Comparison of ENCODE assay signal across 26 cellular contexts in genomic region chr6:19214231-19214630, GRCh38.
DNase-seq lines count a peak whose midpoint lies in the region; ATAC-seq and TF ChIP-seq lines count a peak whose summit lies in the region.
"Had no signal": no experiment of that assay in that cellular context is flagged by ENCODE, and none has a peak within 500 bp of the region (broad histone marks: within the 10 kb centered on the region; RNA-seq: fewer than 3 reads in every experiment).

No MANE protein-coding gene starts in this region.

- H3K4me3 Mint-ChIP-seq in endodermal cell, result no peak overlapping the region
- H3K4me3 Mint-ChIP-seq: CD14-positive monocyte; CD4-positive, alpha-beta memory T cell; CD4-positive, CD25-positive, alpha-beta regulatory T cell; CD8-positive, alpha-beta memory T cell had no signal

- H3K79me1 ChIP-seq in mesendoderm (ENCODE audit: low read length), result no peaks in the 10 kb centered on the region

- DNase-seq in ELF-1 (ENCODE audit: low read depth, low spot score) (peak; percentile 80), endodermal cell (peak; percentile 45), mesendoderm (peak; percentile 78), Ammon's horn (ENCODE audit: low spot score) (no peak), activated T-cell treated with anti-CD3 and anti-CD28 coated beads for 4 hours (no peak)
- no peak for DNase-seq in activated effector memory CD4-positive, alpha-beta T cell treated with anti-CD3 and anti-CD28 coated beads, Interleukin-2, amount 50 U/mL, for 16 hours
- DNase-seq: AML-193; BE2C; C1 segment of cervical spinal cord; CD4-positive, alpha-beta memory T cell; CD4-positive, CD25-positive, alpha-beta regulatory T cell; CD8-positive, alpha-beta memory T cell; COR-L47; DMS 273 treated with DMSO at 0.1 percent for 48 hours; DMS153; DMS53; DMS79; DND-41; EL; GF-D8 had no signal

- no peaks in the 10 kb centered on the region for H3K36me3 Mint-ChIP-seq in endodermal cell (ENCODE audit: low read depth)
- H3K36me3 Mint-ChIP-seq: CD14-positive monocyte; CD4-positive, alpha-beta memory T cell; CD4-positive, CD25-positive, alpha-beta regulatory T cell; CD8-positive, alpha-beta memory T cell had no signal

- H3K56ac ChIP-seq in mesendoderm (ENCODE audit: low read length), result no peak overlapping the region

- H3K27ac Mint-ChIP-seq in endodermal cell, result no peak overlapping the region
- H3K27ac Mint-ChIP-seq: CD14-positive monocyte; CD4-positive, alpha-beta memory T cell; CD4-positive, CD25-positive, alpha-beta regulatory T cell; CD8-positive, alpha-beta memory T cell had no signal

- no peak overlapping the region for H4K8ac ChIP-seq in mesendoderm (ENCODE audit: low read depth, low read length)

- H3K9me3 ChIP-seq in HUES6 (ENCODE audit: control insufficient read depth, insufficient read depth, low read depth, low read length) (peaks cover 2% of the 10 kb centered on the region; the same call in 1 of the 2 replicates), endodermal cell (ENCODE audit: control insufficient read depth, low read length) (peaks cover 27% of the 10 kb centered on the region)
- H3K9me3 ChIP-seq: A549, BE2C had no signal

- H3K9ac ChIP-seq in HUES6 (ENCODE audit: low read length) (peak overlapping the region; percentile 46), endodermal cell (ENCODE audit: extremely low read depth, low read length, poor library complexity, severe bottlenecking) (no peak overlapping the region), mesendoderm (ENCODE audit: low read length) (no peak overlapping the region)
- H3K9ac ChIP-seq: BLaER1 had no signal

- H3K36me3 ChIP-seq in HUES6 (ENCODE audit: control insufficient read depth, insufficient read depth, low read length), result no peaks in the 10 kb centered on the region
- no peaks in the 10 kb centered on the region for H3K36me3 ChIP-seq in endodermal cell (ENCODE audit: control insufficient read depth, insufficient read depth, low read length)
- no peaks in the 10 kb centered on the region for H3K36me3 ChIP-seq in mesendoderm (ENCODE audit: control insufficient read depth, insufficient read depth, low read length)
- H3K36me3 ChIP-seq: BE2C, BLaER1 had no signal

- no peaks in the 10 kb centered on the region for H3K27me3 Mint-ChIP-seq in endodermal cell (ENCODE audit: insufficient read depth)
- H3K27me3 Mint-ChIP-seq: CD4-positive, alpha-beta memory T cell; CD4-positive, CD25-positive, alpha-beta regulatory T cell had no signal

- peak overlapping the region; percentile 83; the same call in 1 of the 2 replicates for H3K27ac ChIP-seq in HUES6 (ENCODE audit: low read depth, low read length)
- H3K27ac ChIP-seq in endodermal cell (ENCODE audit: low read depth, low read length), result no peak overlapping the region
- H3K27ac ChIP-seq in mesendoderm (ENCODE audit: low read depth, low read length), result no peak overlapping the region
- H3K27ac ChIP-seq: 22Rv1, A549, BLaER1 had no signal

- H3K4me2 ChIP-seq in mesendoderm (ENCODE audit: low read length), result no peak overlapping the region
- H3K4me2 ChIP-seq: A549, BLaER1 had no signal

- no peak for TF ChIP-seq CTCF in endodermal cell (conservative IDR thresholded peaks at IDR 0.05)

- no peak overlapping the region for H3K4ac ChIP-seq in mesendoderm (ENCODE audit: low read depth, low read length)

- WGBS in endodermal cell (ENCODE audit: insufficient coverage in 1 of 2, insufficient read length in 1 of 2), 2 experiments, result 91 to 92% methylated on average over 2 of the region's 2 CpGs
- no CpG with 5 or more reads among the region's 2 CpGs for WGBS in mesendoderm (ENCODE audit: extremely low coverage, insufficient coverage, low lambda C conversion rate)

- H3K18ac ChIP-seq in mesendoderm (ENCODE audit: low read length), result no peak overlapping the region

- no peak overlapping the region for H2BK15ac ChIP-seq in mesendoderm (replicated peaks; ENCODE audit: low read depth)

- H3K27me3 ChIP-seq in HUES6 (ENCODE audit: control insufficient read depth, insufficient read depth, low read length) (no peaks in the 10 kb centered on the region), endodermal cell (ENCODE audit: control insufficient read depth, insufficient read depth, low read length, poor library complexity, severe bottlenecking) (no peaks in the 10 kb centered on the region), mesendoderm (ENCODE audit: insufficient read depth, low read length, poor library complexity) (no peaks in the 10 kb centered on the region)
- H3K27me3 ChIP-seq: BE2C, BLaER1 had no signal

- H3K4me3 ChIP-seq in HUES6 (ENCODE audit: low read depth, low read length) (no peak overlapping the region; the same call in 1 of the 2 replicates), endodermal cell (ENCODE audit: low read length) (no peak overlapping the region), mesendoderm (ENCODE audit: low read length) (no peak overlapping the region)
- H3K4me3 ChIP-seq: A549, BLaER1 had no signal

- H2BK5ac ChIP-seq in mesendoderm (ENCODE audit: low read length), result no peak overlapping the region

- H3K4me1 Mint-ChIP-seq in endodermal cell, result no peaks in the 10 kb centered on the region
- H3K4me1 Mint-ChIP-seq: CD14-positive monocyte; CD4-positive, alpha-beta memory T cell; CD4-positive, CD25-positive, alpha-beta regulatory T cell; CD8-positive, alpha-beta memory T cell had no signal

- no peak overlapping the region for H3K23ac ChIP-seq in mesendoderm (ENCODE audit: low read length)

- H4K5ac ChIP-seq in mesendoderm (ENCODE audit: low read length), result no peak overlapping the region

- peaks cover 7% of the 10 kb centered on the region; the same call in 1 of the 2 replicates for H3K4me1 ChIP-seq in HUES6 (ENCODE audit: control insufficient read depth, insufficient read depth, low read length)
- H3K4me1 ChIP-seq in endodermal cell (ENCODE audit: control insufficient read depth, insufficient read depth, low read length), result no peaks in the 10 kb centered on the region
- no peaks in the 10 kb centered on the region for H3K4me1 ChIP-seq in mesendoderm (ENCODE audit: control insufficient read depth, low read depth, low read length)
- H3K4me1 ChIP-seq: A549, BE2C had no signal

- no peaks in the 10 kb centered on the region for H3K79me2 ChIP-seq in mesendoderm (ENCODE audit: control insufficient read depth, insufficient read depth, low read length)

- no peak for ATAC-seq in HG03139 (IDR thresholded peaks at IDR 0.05; ENCODE audit: unreplicated experiment)
- ATAC-seq: A549 had no signal

- H3K9me3 Mint-ChIP-seq in endodermal cell, result peaks cover 8% of the 10 kb centered on the region

- H2BK120ac ChIP-seq in mesendoderm (ENCODE audit: low read depth, low read length), result no peak overlapping the region

- no peak overlapping the region for H2AK5ac ChIP-seq in mesendoderm (ENCODE audit: low read length)

Comparison
In these comparisons a context has a peak if more than half of its experiments do, and no peak if none do; other contexts are left out.
1. DNase-seq: peak in ELF-1 (single experiment), endodermal cell (single experiment) and mesendoderm (single experiment); none in activated effector memory CD4-positive, alpha-beta T cell treated with anti-CD3 and anti-CD28 coated beads, Interleukin-2, amount 50 U/mL, for 16 hours (single experiment), Ammon's horn (single experiment) and activated T-cell treated with anti-CD3 and anti-CD28 coated beads for 4 hours (single experiment).